8 cellular contexts compared by ENCODE assay signal in genomic region chr15:67048281-67049279, GRCh38. TPM values are rescaled to one million over a fixed set of nuclear protein-coding genes. Genes with fewer than 3 reads are reported as not detected.
DNase-seq lines count a peak whose midpoint lies in the region; ATAC-seq and TF ChIP-seq lines count a peak whose summit lies in the region.

No MANE protein-coding gene starts in this region.

- no peaks in the 10 kb centered on the region for H3K27me3 ChIP-seq in naive thymus-derived CD4-positive, alpha-beta T cell (ENCODE audit: control insufficient read depth in 2 of 2, insufficient read depth in 2 of 2, low read length in 2 of 2)

- no peaks in the 10 kb centered on the region for H3K9me3 ChIP-seq in naive thymus-derived CD4-positive, alpha-beta T cell (ENCODE audit: control insufficient read depth in 2 of 3, low read length in 3 of 3)

- no peaks in the 10 kb centered on the region for H3K27me3 Mint-ChIP-seq in naive thymus-derived CD4-positive, alpha-beta T cell

- CTCF ChIA-PET in naive thymus-derived CD4-positive, alpha-beta T cell (lab: Charles Lee), result interaction anchor here (1.3 kb wide), 1 partner anchor 10 kb away, joined by 3 read pairs; no protein-coding TSS in a partner anchor

- DNase-seq in AG09319 (ENCODE audit: extremely low read depth, low read depth) (peak; percentile 77), NOMO-1 treated with DMSO at 0.1 percent for 48 hours (lab: John Stamatoyannopoulos, UW; ENCODE audit: unreplicated experiment) (peak; percentile 54), erythroblast (lab: John Stamatoyannopoulos, UW) (peak; percentile 49 to 54), NCI-H1092 (lab: John Stamatoyannopoulos, UW) (no peak), GM10266 (ENCODE audit: extremely low spot score) (no peak)
- no peak for DNase-seq in naive thymus-derived CD4-positive, alpha-beta T cell

- no peaks in the 10 kb centered on the region for H3K36me3 ChIP-seq in naive thymus-derived CD4-positive, alpha-beta T cell (ENCODE audit: control insufficient read depth in 2 of 3, insufficient read depth in 3 of 3, low read length in 3 of 3)

- no peak for TF ChIP-seq POLR2A in erythroblast (IDR thresholded peaks at IDR 0.05; ENCODE audit: low read length)

- POLR2A ChIA-PET in naive thymus-derived CD4-positive, alpha-beta T cell (lab: Charles Lee), result no interaction called here

- TF ChIP-seq CTCF in AG09319 (IDR thresholded peaks at IDR 0.05; ENCODE audit: low read depth, low read length) (no peak), GM10266 (IDR thresholded peaks at IDR 0.05; ENCODE audit: control insufficient read depth, insufficient read depth, low read depth, missing control alignments) (no peak)

- H3K36me3 Mint-ChIP-seq in naive thymus-derived CD4-positive, alpha-beta T cell, result no peaks in the 10 kb centered on the region

- H3K27ac Mint-ChIP-seq in naive thymus-derived CD4-positive, alpha-beta T cell, result no peak overlapping the region

- peaks cover 10 to 28% (median 11%) of the 10 kb centered on the region in 7 donors for H3K4me1 Mint-ChIP-seq in naive thymus-derived CD4-positive, alpha-beta T cell

- H3K4me3 Mint-ChIP-seq in naive thymus-derived CD4-positive, alpha-beta T cell, result no peak overlapping the region

- ATAC-seq in naive thymus-derived CD4-positive, alpha-beta T cell, result peak; percentile 60
- ATAC-seq in GM21619 (IDR thresholded peaks at IDR 0.05; ENCODE audit: unreplicated experiment) (no peak), GM19035 (IDR thresholded peaks at IDR 0.05; ENCODE audit: unreplicated experiment) (no peak)

- no peaks in the 10 kb centered on the region for H3K4me1 ChIP-seq in naive thymus-derived CD4-positive, alpha-beta T cell (ENCODE audit: control insufficient read depth in 2 of 2, insufficient read depth in 2 of 2, low read length in 2 of 2)

- H3K27ac ChIP-seq in naive thymus-derived CD4-positive, alpha-beta T cell (ENCODE audit: low read depth, low read length), result no peak overlapping the region

- H3K4me3 ChIP-seq in naive thymus-derived CD4-positive, alpha-beta T cell (ENCODE audit: low read length), result no peak overlapping the region

- intact Hi-C loops in naive thymus-derived CD4-positive, alpha-beta T cell (cut with micrococcal nuclease), result no loop called here

- no peaks in the 10 kb centered on the region for H3K9me3 Mint-ChIP-seq in naive thymus-derived CD4-positive, alpha-beta T cell

RNA-seq across cellular contexts. Expression of gene SMAD3, which starts 16.8 kb away (rescaled TPM):
- total RNA-seq in naive thymus-derived CD4-positive, alpha-beta T cell, result 100 to 1,000 TPM in 3 of 5 experiments, 10 to 100 TPM in 2; 27.4 to 142 (median 113) TPM
- polyA plus RNA-seq in naive thymus-derived CD4-positive, alpha-beta T cell, result 10 to 100 TPM in 1 of 2 donors, 1 to 10 TPM in 1; 4.0 to 11.5 TPM

Comparison
In these comparisons a context has a peak if more than half of its experiments do, and no peak if none do; other contexts are left out.
1. DNase-seq: peak in AG09319 (single experiment), NOMO-1 treated with DMSO at 0.1 percent for 48 hours (single experiment) and erythroblast (2 of 2); none in naive thymus-derived CD4-positive, alpha-beta T cell (0 of 9), NCI-H1092 (single experiment) and GM10266 (single experiment).